ENCODE assay signal across 1 cellular context in genomic region chr14:34038358-34039057, GRCh38.
TF ChIP-seq lines count a peak whose summit lies in the region.

No MANE protein-coding gene starts in this region.

TF ChIP-seq in HepG2, 621 proteins besides CTCF, POLR2A, EP300 and RAD21 (continued from another document and continues in another):
- TF ChIP-seq MLX (CRISPR knock-in tag; IDR thresholded peaks at IDR 0.05) (peak; percentile 55; the same call in 1 of the 2 replicates), SIX1 (CRISPR knock-in tag; IDR thresholded peaks at IDR 0.05; ENCODE audit: borderline replicate concordance) (no peak), ARHGAP35 (CRISPR knock-in tag; IDR thresholded peaks at IDR 0.05; ENCODE audit: borderline replicate concordance) (peak; percentile 28; the same call in 1 of the 2 replicates), SNAPC5 (CRISPR knock-in tag; IDR thresholded peaks at IDR 0.05; ENCODE audit: borderline replicate concordance) (no peak), PBX2 (CRISPR knock-in tag; IDR thresholded peaks at IDR 0.05) (0 out of 2 replicates have a peak, but pooled peaks have one; percentile 27), ZNF562 (CRISPR knock-in tag; IDR thresholded peaks at IDR 0.05; ENCODE audit: borderline replicate concordance) (no peak), ZFP62 (CRISPR knock-in tag; IDR thresholded peaks at IDR 0.05) (no peak), SIN3A (IDR thresholded peaks at IDR 0.05; ENCODE audit: borderline replicate concordance, low read depth, low read length) (no peak), RAD51 (IDR thresholded peaks at IDR 0.05; ENCODE audit: borderline replicate concordance) (no peak), FOXP1 (IDR thresholded peaks at IDR 0.05) (no peak), FOXP1 (CRISPR knock-in tag; IDR thresholded peaks at IDR 0.05) (0 out of 2 replicates have a peak, but pooled peaks have one; percentile 64), IRF1 (CRISPR knock-in tag; IDR thresholded peaks at IDR 0.05; ENCODE audit: low read depth) (no peak; the same call in 1 of the 2 replicates), MED8 (CRISPR knock-in tag; IDR thresholded peaks at IDR 0.05; ENCODE audit: insufficient replicate concordance) (peak; percentile 8), TCF12 (IDR thresholded peaks at IDR 0.05) (no peak), TCF12 (CRISPR knock-in tag; IDR thresholded peaks at IDR 0.05) (peak; percentile 81; the same call in 1 of the 2 replicates), ZNF678 (CRISPR knock-in tag; IDR thresholded peaks at IDR 0.05) (no peak), CBX2 (IDR thresholded peaks at IDR 0.05; ENCODE audit: low read depth, low read length) (no peak), CBX2 (CRISPR knock-in tag; IDR thresholded peaks at IDR 0.05; ENCODE audit: low read depth) (0 out of 2 replicates have a peak, but pooled peaks have one; percentile 31), IRF2 (CRISPR knock-in tag; IDR thresholded peaks at IDR 0.05) (peak; percentile 92; the same call in 1 of the 2 replicates), ZBTB8A (CRISPR knock-in tag; IDR thresholded peaks at IDR 0.05; ENCODE audit: borderline replicate concordance, low read depth) (no peak), SALL2 (CRISPR knock-in tag; IDR thresholded peaks at IDR 0.05) (no peak), THYN1 (CRISPR knock-in tag; IDR thresholded peaks at IDR 0.05; ENCODE audit: borderline replicate concordance, low read depth) (no peak), HNF4A (CRISPR knock-in tag; IDR thresholded peaks at IDR 0.05) (peak; percentile 87), PLSCR1 (CRISPR knock-in tag; IDR thresholded peaks at IDR 0.05; ENCODE audit: borderline replicate concordance) (no peak), HMGXB3 (CRISPR knock-in tag; IDR thresholded peaks at IDR 0.05; ENCODE audit: borderline replicate concordance) (peak; percentile 70), KAT7 (CRISPR knock-in tag; IDR thresholded peaks at IDR 0.05; ENCODE audit: borderline replicate concordance) (no peak), ONECUT2 (CRISPR knock-in tag; IDR thresholded peaks at IDR 0.05) (no peak), GATA4 (IDR thresholded peaks at IDR 0.05; ENCODE audit: borderline replicate concordance, low read depth) (0 out of 2 replicates have a peak, but pooled peaks have one; percentile 20), ZNF503 (CRISPR knock-in tag; IDR thresholded peaks at IDR 0.05) (no peak), MIXL1 (CRISPR knock-in tag; IDR thresholded peaks at IDR 0.05) (peak; percentile 50; the same call in 1 of the 2 replicates), CBX5 (CRISPR knock-in tag; IDR thresholded peaks at IDR 0.05; ENCODE audit: borderline replicate concordance) (peak; percentile 54; the same call in 1 of the 2 replicates), ZNF644 (CRISPR knock-in tag; IDR thresholded peaks at IDR 0.05; ENCODE audit: low read depth) (0 out of 2 replicates have a peak, but pooled peaks have one; percentile 7), TBX2 (CRISPR knock-in tag; IDR thresholded peaks at IDR 0.05; ENCODE audit: borderline replicate concordance) (peak; percentile 70; the same call in 1 of the 2 replicates), ASH2L (IDR thresholded peaks at IDR 0.05; ENCODE audit: insufficient read length, low read depth, low read length) (no peak), GPN1 (CRISPR knock-in tag; IDR thresholded peaks at IDR 0.05; ENCODE audit: borderline replicate concordance) (no peak), ZSCAN5A (CRISPR knock-in tag; IDR thresholded peaks at IDR 0.05; ENCODE audit: borderline replicate concordance) (no peak), ZC3H13 (CRISPR knock-in tag; IDR thresholded peaks at IDR 0.05) (no peak), TBX3 (IDR thresholded peaks at IDR 0.05; ENCODE audit: borderline replicate concordance) (no peak)
- TF ChIP-seq, protein P1, sequence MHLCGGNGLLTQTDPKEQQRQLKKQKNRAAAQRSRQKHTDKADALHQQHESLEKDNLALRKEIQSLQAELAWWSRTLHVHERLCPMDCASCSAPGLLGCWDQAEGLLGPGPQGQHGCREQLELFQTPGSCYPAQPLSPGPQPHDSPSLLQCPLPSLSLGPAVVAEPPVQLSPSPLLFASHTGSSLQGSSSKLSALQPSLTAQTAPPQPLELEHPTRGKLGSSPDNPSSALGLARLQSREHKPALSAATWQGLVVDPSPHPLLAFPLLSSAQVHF (CRISPR knock-in tag; IDR thresholded peaks at IDR 0.05), result no peak
- TF ChIP-seq, protein P2, sequence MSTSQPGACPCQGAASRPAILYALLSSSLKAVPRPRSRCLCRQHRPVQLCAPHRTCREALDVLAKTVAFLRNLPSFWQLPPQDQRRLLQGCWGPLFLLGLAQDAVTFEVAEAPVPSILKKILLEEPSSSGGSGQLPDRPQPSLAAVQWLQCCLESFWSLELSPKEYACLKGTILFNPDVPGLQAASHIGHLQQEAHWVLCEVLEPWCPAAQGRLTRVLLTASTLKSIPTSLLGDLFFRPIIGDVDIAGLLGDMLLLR (CRISPR knock-in tag; IDR thresholded peaks at IDR 0.05), result 0 out of 2 replicates have a peak, but pooled peaks have one; percentile 51
- TF ChIP-seq, protein P3, sequence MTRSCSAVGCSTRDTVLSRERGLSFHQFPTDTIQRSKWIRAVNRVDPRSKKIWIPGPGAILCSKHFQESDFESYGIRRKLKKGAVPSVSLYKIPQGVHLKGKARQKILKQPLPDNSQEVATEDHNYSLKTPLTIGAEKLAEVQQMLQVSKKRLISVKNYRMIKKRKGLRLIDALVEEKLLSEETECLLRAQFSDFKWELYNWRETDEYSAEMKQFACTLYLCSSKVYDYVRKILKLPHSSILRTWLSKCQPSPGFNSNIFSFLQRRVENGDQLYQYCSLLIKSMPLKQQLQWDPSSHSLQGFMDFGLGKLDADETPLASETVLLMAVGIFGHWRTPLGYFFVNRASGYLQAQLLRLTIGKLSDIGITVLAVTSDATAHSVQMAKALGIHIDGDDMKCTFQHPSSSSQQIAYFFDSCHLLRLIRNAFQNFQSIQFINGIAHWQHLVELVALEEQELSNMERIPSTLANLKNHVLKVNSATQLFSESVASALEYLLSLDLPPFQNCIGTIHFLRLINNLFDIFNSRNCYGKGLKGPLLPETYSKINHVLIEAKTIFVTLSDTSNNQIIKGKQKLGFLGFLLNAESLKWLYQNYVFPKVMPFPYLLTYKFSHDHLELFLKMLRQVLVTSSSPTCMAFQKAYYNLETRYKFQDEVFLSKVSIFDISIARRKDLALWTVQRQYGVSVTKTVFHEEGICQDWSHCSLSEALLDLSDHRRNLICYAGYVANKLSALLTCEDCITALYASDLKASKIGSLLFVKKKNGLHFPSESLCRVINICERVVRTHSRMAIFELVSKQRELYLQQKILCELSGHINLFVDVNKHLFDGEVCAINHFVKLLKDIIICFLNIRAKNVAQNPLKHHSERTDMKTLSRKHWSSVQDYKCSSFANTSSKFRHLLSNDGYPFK (CRISPR knock-in tag; IDR thresholded peaks at IDR 0.05; ENCODE audit: borderline replicate concordance), result no peak
- TF ChIP-seq, protein P4, sequence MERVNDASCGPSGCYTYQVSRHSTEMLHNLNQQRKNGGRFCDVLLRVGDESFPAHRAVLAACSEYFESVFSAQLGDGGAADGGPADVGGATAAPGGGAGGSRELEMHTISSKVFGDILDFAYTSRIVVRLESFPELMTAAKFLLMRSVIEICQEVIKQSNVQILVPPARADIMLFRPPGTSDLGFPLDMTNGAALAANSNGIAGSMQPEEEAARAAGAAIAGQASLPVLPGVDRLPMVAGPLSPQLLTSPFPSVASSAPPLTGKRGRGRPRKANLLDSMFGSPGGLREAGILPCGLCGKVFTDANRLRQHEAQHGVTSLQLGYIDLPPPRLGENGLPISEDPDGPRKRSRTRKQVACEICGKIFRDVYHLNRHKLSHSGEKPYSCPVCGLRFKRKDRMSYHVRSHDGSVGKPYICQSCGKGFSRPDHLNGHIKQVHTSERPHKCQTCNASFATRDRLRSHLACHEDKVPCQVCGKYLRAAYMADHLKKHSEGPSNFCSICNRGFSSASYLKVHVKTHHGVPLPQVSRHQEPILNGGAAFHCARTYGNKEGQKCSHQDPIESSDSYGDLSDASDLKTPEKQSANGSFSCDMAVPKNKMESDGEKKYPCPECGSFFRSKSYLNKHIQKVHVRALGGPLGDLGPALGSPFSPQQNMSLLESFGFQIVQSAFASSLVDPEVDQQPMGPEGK (CRISPR knock-in tag; IDR thresholded peaks at IDR 0.05), result no peak
